ENCODE assay signal across 13 cellular contexts in genomic region chr4:179447308-179447707, GRCh38.
"Had no signal": no experiment of that assay in that cellular context is flagged by ENCODE, and none has a peak within 500 bp of the region (broad histone marks: within the 10 kb centered on the region; RNA-seq: fewer than 3 reads in every experiment).

No MANE protein-coding gene starts in this region.

- H3K27me3 Mint-ChIP-seq: activated T-helper 17 cell treated with anti-CD3 and anti-CD28 coated beads, Interleukin-2, amount 50 U/mL, for 72 hours; stimulated activated naive CD8-positive, alpha-beta T cell treated with anti-CD3 and anti-CD28 coated beads, Interleukin-15, amount 100 ng/mL, for 72 hours had no signal

- H3K4me2 ChIP-seq: hepatocyte had no signal

- H3K27ac ChIP-seq: cardiac muscle cell, dorsolateral prefrontal cortex, hepatocyte, upper lobe of left lung had no signal

- H3K4me1 ChIP-seq: upper lobe of left lung had no signal

- H2AFZ ChIP-seq: hepatocyte had no signal

- H3K4me1 Mint-ChIP-seq: activated T-helper 17 cell treated with anti-CD3 and anti-CD28 coated beads, Interleukin-2, amount 50 U/mL, for 72 hours; mesothelial cell of epicardium; stimulated activated naive CD8-positive, alpha-beta T cell treated with anti-CD3 and anti-CD28 coated beads, Interleukin-15, amount 100 ng/mL, for 72 hours had no signal

- H3K79me2 ChIP-seq: hepatocyte had no signal

- H3K4me3 Mint-ChIP-seq: activated T-helper 17 cell treated with anti-CD3 and anti-CD28 coated beads, Interleukin-2, amount 50 U/mL, for 72 hours; mesothelial cell of epicardium; stimulated activated naive CD8-positive, alpha-beta T cell treated with anti-CD3 and anti-CD28 coated beads, Interleukin-15, amount 100 ng/mL, for 72 hours had no signal

- H3K36me3 Mint-ChIP-seq: mesothelial cell of epicardium had no signal

- H3K4me3 ChIP-seq: cardiac muscle cell, dorsolateral prefrontal cortex, hepatocyte, upper lobe of left lung had no signal

- H3K27me3 ChIP-seq: cardiac muscle cell, dorsolateral prefrontal cortex, hepatocyte, upper lobe of left lung had no signal

- H3K36me3 ChIP-seq: cardiac muscle cell, upper lobe of left lung had no signal

- DNase-seq: activated CD4-positive, alpha-beta T cell treated with anti-CD3 and anti-CD28 coated beads, Interleukin-2, amount 50 U/mL, for 4 hours; activated CD4-positive, CD25-positive, alpha-beta regulatory T cell treated with anti-CD3 and anti-CD28 coated beads, Interleukin-2, amount 50 U/mL, for 72 hours; activated naive CD4-positive, alpha-beta T cell treated with Interleukin-2 at 50 U/mL for 16 hours; activated T-cell treated with anti-CD3 and anti-CD28 coated beads for 4 hours; kidney glomerular epithelial cell; stimulated activated CD4-positive, alpha-beta T cell treated with anti-CD3 and anti-CD28 coated beads, Interleukin-1b, Interleukin-23, amount 100 ng/mL, for 48 hours; stimulated activated naive CD8-positive, alpha-beta T cell treated with anti-CD3 and anti-CD28 coated beads, Interleukin-15, amount 100 ng/mL, for 72 hours had no signal

- ATAC-seq: activated T-helper 17 cell treated with anti-CD3 and anti-CD28 coated beads, Interleukin-2, amount 50 U/mL, for 72 hours; stimulated activated naive CD8-positive, alpha-beta T cell treated with anti-CD3 and anti-CD28 coated beads, Interleukin-15, amount 100 ng/mL, for 72 hours had no signal

- H3K27ac Mint-ChIP-seq: activated T-helper 17 cell treated with anti-CD3 and anti-CD28 coated beads, Interleukin-2, amount 50 U/mL, for 72 hours; mesothelial cell of epicardium; stimulated activated naive CD8-positive, alpha-beta T cell treated with anti-CD3 and anti-CD28 coated beads, Interleukin-15, amount 100 ng/mL, for 72 hours had no signal

- H3K9me3 Mint-ChIP-seq: mesothelial cell of epicardium had no signal
